In the genomic region with DNA sequence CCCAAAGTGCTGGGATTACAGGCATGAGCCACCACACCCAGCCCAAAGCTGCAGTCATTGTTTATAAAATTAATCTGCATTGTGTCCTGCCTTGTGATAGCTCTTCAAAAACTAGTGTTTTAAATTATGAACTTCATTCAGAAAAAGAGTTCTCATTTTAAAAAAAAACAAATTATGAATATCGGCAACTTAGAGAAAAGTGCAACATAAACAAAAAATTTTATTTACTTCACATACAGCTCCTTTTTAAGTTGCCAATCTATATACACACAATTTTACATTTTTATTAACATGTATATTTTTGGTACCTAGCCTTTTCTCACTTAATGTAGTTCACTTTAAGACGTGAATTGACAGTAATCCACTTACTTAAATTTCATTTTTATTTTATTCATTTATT, we compare ENCODE assay signal across 17 cellular contexts. TPM values are rescaled to one million over a fixed set of nuclear protein-coding genes. Genes with fewer than 3 reads are reported as not detected.
DNase-seq lines count a peak whose midpoint lies in the region; FAIRE-seq and TF ChIP-seq lines count a peak whose summit lies in the region.
"Had no signal": no experiment of that assay in that cellular context is flagged by ENCODE, and none has a peak within 500 bp of the region (broad histone marks: within the 10 kb centered on the region; RNA-seq: fewer than 3 reads in every experiment).

No MANE protein-coding gene starts in this region.

- H3K4me1 ChIP-seq in kidney (ENCODE audit: control insufficient read depth in 1 of 2, insufficient read depth in 1 of 2, low read depth in 1 of 2, low read length in 2 of 2): no peaks in the 10 kb centered on the region
- H3K4me1 ChIP-seq: BLaER1 had no signal

- no peak overlapping the region for H3K27ac ChIP-seq in kidney (ENCODE audit: low read depth in 2 of 2, low read length in 2 of 2)
- H3K27ac ChIP-seq: BLaER1, C4-2B, GM23248 had no signal

- H3K9me3 ChIP-seq in kidney (ENCODE audit: control insufficient read depth in 1 of 2, low read length in 2 of 2): no peaks in the 10 kb centered on the region
- H3K9me3 ChIP-seq: BLaER1, Caco-2 had no signal

- H3K36me3 ChIP-seq in kidney (ENCODE audit: control insufficient read depth in 1 of 2, insufficient read depth in 2 of 2, low read length in 2 of 2): peaks cover 11 to 13% of the 10 kb centered on the region in 2 donors

- no peak for DNase-seq in kidney
- DNase-seq in Kasumi-1 (lab: John Stamatoyannopoulos, UW): no peak
- no peak for DNase-seq in activated CD8-positive, alpha-beta memory T cell treated with anti-CD3 and anti-CD28 coated beads for 24 hours
- DNase-seq: Caco-2; CD4-positive, CD25-positive, alpha-beta regulatory T cell; CD8-positive, alpha-beta T cell; DMS153; DND-41; GDM1; GM23248; H9 had no signal

- H3K4me3 ChIP-seq in kidney (ENCODE audit: low read length in 2 of 2): no peak overlapping the region
- H3K4me3 ChIP-seq: BLaER1, GM12878, GM23248 had no signal

- intact Hi-C loops in kidney (cut with DNase I): no loop called here

- FAIRE-seq in G401.6 (lab: Jason Lieb, UNC): peak; percentile 19
- FAIRE-seq in TTC549 (lab: Jason Lieb, UNC): peak; percentile 9
- FAIRE-seq in kidney (lab: Jason Lieb, UNC): peak; percentile 3
- FAIRE-seq: GM12878, GM19239 had no signal

- no peak for TF ChIP-seq CTCF in kidney (IDR thresholded peaks at IDR 0.05; ENCODE audit: borderline replicate concordance, extremely low read depth, insufficient read depth)

- H3K9ac ChIP-seq in kidney (ENCODE audit: low read length in 2 of 2): no peak overlapping the region
- H3K9ac ChIP-seq: BLaER1, GM23248 had no signal

RNA-seq across cellular contexts. Expression of gene GEMIN6, which starts 46.9 kb away (rescaled TPM):
- 11.0 TPM for total RNA-seq in kidney
- 24.7 TPM for polyA plus RNA-seq in kidney (ENCODE audit: insufficient read depth, low read depth, low replicate concordance)

RNA-seq across cellular contexts. Expression of gene DHX57, which starts 50.8 kb away (rescaled TPM):
- total RNA-seq in kidney: 20.7 TPM
- polyA plus RNA-seq in kidney (ENCODE audit: insufficient read depth, low read depth, low replicate concordance): 6.9 TPM

RNA-seq across cellular contexts. Expression of gene MORN2, which starts 50.9 kb away (rescaled TPM):
- 29.6 TPM for total RNA-seq in kidney
- polyA plus RNA-seq in kidney (ENCODE audit: insufficient read depth, low read depth, low replicate concordance): 121 TPM
